7 cellular contexts compared by ENCODE assay signal in the genomic region with DNA sequence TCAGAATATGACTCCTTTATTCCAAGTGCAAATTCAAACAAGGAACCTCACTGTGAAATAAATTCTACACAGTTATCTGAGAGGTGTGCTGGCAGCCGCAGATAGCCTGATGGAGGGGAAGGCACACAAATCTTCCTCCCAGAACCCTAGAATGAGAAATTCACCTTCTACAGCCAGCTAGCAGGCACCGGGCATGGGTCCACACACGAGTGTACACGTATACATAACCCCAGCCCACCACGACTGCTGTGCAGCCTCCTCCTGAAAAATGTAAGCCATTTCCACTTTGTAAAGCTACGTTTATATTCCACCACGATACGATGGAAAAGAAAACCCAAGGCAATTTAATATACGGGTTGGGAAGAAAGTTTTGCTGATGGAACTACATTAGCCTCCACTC. TPM values are rescaled to one million over a fixed set of nuclear protein-coding genes. Genes with fewer than 3 reads are reported as not detected.
DNase-seq lines count a peak whose midpoint lies in the region; TF ChIP-seq lines count a peak whose summit lies in the region.

No MANE protein-coding gene starts in this region.

- no peak overlapping the region for H3K9ac ChIP-seq in neural progenitor cell

- peak overlapping the region; percentile 75 for H3K27ac ChIP-seq in SJCRH30
- no peak overlapping the region for H3K27ac ChIP-seq in neural progenitor cell

- no peaks in the 10 kb centered on the region for H3K4me1 ChIP-seq in SJCRH30
- peaks cover 11% of the 10 kb centered on the region for H3K4me1 ChIP-seq in neural progenitor cell

- H3K4me3 ChIP-seq in GM08714 (ENCODE audit: low read length), result peak overlapping the region; percentile 90
- H3K4me3 ChIP-seq in SJCRH30, result peak overlapping the region; percentile 83
- H3K4me3 ChIP-seq in neural progenitor cell, result peak overlapping the region; percentile 91

- H2AFZ ChIP-seq in neural progenitor cell (replicated peaks), result no peak overlapping the region

- H3K27me3 ChIP-seq in SJCRH30, result no peaks in the 10 kb centered on the region
- H3K27me3 ChIP-seq in neural progenitor cell, result peaks cover 20% of the 10 kb centered on the region

- DNase-seq in SJCRH30, result peak in 1 of 2 experiments; percentile 28
- no peak for DNase-seq in endothelial cell (ENCODE audit: low spot score)
- no peak for DNase-seq in neural progenitor cell (ENCODE audit: low spot score)
- no peak for DNase-seq in GM10248 (ENCODE audit: extremely low spot score)
- DNase-seq in cerebellar nuclear complex (lab: John Stamatoyannopoulos, UW), result no peak
- no peak for DNase-seq in NCI-H2107 treated with DMSO at 0.1 percent for 48 hours (lab: John Stamatoyannopoulos, UW; ENCODE audit: unreplicated experiment)

- H3K9me3 Mint-ChIP-seq in endothelial cell (ENCODE audit: unreplicated experiment) (no peaks in the 10 kb centered on the region), neural progenitor cell (no peaks in the 10 kb centered on the region)

- H3K27ac Mint-ChIP-seq in endothelial cell (ENCODE audit: unreplicated experiment) (peak overlapping the region; percentile 98), neural progenitor cell (no peak overlapping the region)

- TF ChIP-seq CTCF in endothelial cell (IDR thresholded peaks at IDR 0.05; ENCODE audit: unreplicated experiment) (no peak), neural progenitor cell (IDR thresholded peaks at IDR 0.05) (no peak), GM10248 (IDR thresholded peaks at IDR 0.05; ENCODE audit: control extremely low read depth, extremely low read depth, low read depth, missing control alignments) (no peak)

- H3F3A ChIP-seq in neural progenitor cell (ENCODE audit: low read depth), result peaks cover 10% of the 10 kb centered on the region

- H3K36me3 Mint-ChIP-seq in endothelial cell (ENCODE audit: low read depth, unreplicated experiment) (peaks cover 10% of the 10 kb centered on the region), neural progenitor cell (peaks cover 26% of the 10 kb centered on the region)

- POLR2A ChIA-PET in GM10248 (lab: Yijun Ruan, JAX), result no interaction called here

- H3K9me3 ChIP-seq in SJCRH30 (replicated peaks) (no peaks in the 10 kb centered on the region), neural progenitor cell (ENCODE audit: low read depth) (no peaks in the 10 kb centered on the region)

- CTCF ChIA-PET in GM10248 (lab: Yijun Ruan, JAX), result interaction anchor here (1.1 to 3.8 kb wide), 5 partner anchors 8 to 25 kb away, joined by 3 to 14 read pairs (median 5); no protein-coding TSS in a partner anchor

- peaks cover 63% of the 10 kb centered on the region for H3K79me2 ChIP-seq in neural progenitor cell (ENCODE audit: low read depth)

- H3K27me3 Mint-ChIP-seq in endothelial cell (ENCODE audit: unreplicated experiment) (peaks cover 9% of the 10 kb centered on the region), neural progenitor cell (ENCODE audit: insufficient read depth, low read depth) (peaks cover 5% of the 10 kb centered on the region)

- H3K4me1 Mint-ChIP-seq in endothelial cell (ENCODE audit: unreplicated experiment), result peaks cover 12% of the 10 kb centered on the region
- H3K4me1 Mint-ChIP-seq in neural progenitor cell, result peaks cover 19% of the 10 kb centered on the region

- H3K4me3 Mint-ChIP-seq in endothelial cell (ENCODE audit: unreplicated experiment) (peak overlapping the region; percentile 97), neural progenitor cell (peak overlapping the region; percentile 96)

- H4K20me1 ChIP-seq in neural progenitor cell (ENCODE audit: low read depth), result peaks cover 8% of the 10 kb centered on the region

- H3K36me3 ChIP-seq in SJCRH30 (peaks cover 35% of the 10 kb centered on the region), neural progenitor cell (peaks cover 15% of the 10 kb centered on the region)

- H3K4me2 ChIP-seq in neural progenitor cell, result peak overlapping the region; percentile 88

RNA-seq across cellular contexts. Expression of a gene that starts 1.8 kb away (rescaled TPM):
- total RNA-seq in SJCRH30 (2014; rRNA removed; shearing (Covaris generic)), result 58.2 and 58.9 TPM in 2 replicates
- 18.5 TPM for total RNA-seq in endothelial cell (ENCODE audit: unreplicated experiment)
- total RNA-seq in neural progenitor cell (ENCODE audit: low replicate concordance), result 39.2 and 44.7 TPM in 2 replicates
